8 cellular contexts compared by ENCODE assay signal in genomic region chr2:84925724-84926376, GRCh38. TPM values are rescaled to one million over a fixed set of nuclear protein-coding genes. Genes with fewer than 3 reads are reported as not detected.
A peak's percentile ranks its signal among the peaks of the same experiment; 100 is the strongest.
DNase-seq lines count a peak whose midpoint lies in the region; ATAC-seq and TF ChIP-seq lines count a peak whose summit lies in the region.

No MANE protein-coding gene starts in this region.

- no peaks in the 10 kb centered on the region for H3K9me3 ChIP-seq in CD4-positive, alpha-beta T cell (ENCODE audit: control insufficient read depth, low read length)
- H3K9me3 ChIP-seq in duodenal mucosa (ENCODE audit: control insufficient read depth in 1 of 2, low read length in 2 of 2) (no peaks in the 10 kb centered on the region), lung (ENCODE audit: control insufficient read depth in 2 of 2, insufficient read depth in 1 of 2, low read length in 1 of 2) (no peaks in the 10 kb centered on the region)

- CTCF ChIA-PET in CD4-positive, alpha-beta T cell (lab: Charles Lee), result interaction anchor here (0.7 to 7.0 kb wide), 66 partner anchors 9 to 468 kb away, joined by 3 to 117 read pairs (median 6); partner anchors contain the start of genes DNAH6, KCMF1, TMSB10 and TRABD2A

- ATAC-seq in CD4-positive, alpha-beta T cell (ENCODE audit: poor library complexity), result peak; percentile 80
- peak; percentile 64 for ATAC-seq in GM19438 (IDR thresholded peaks at IDR 0.05; ENCODE audit: low read depth, unreplicated experiment)
- peak; percentile 76 for ATAC-seq in HG03565 (IDR thresholded peaks at IDR 0.05; ENCODE audit: unreplicated experiment)
- peak; percentile 91 for ATAC-seq in lung (ENCODE audit: insufficient read depth, low FRiP score)

- peak overlapping the region; percentile 85 for H3K27ac Mint-ChIP-seq in CD4-positive, alpha-beta T cell

- peaks cover 38% of the 10 kb centered on the region for H3K4me1 Mint-ChIP-seq in CD4-positive, alpha-beta T cell (ENCODE audit: low read depth)

- no peaks in the 10 kb centered on the region for H3K27me3 ChIP-seq in CD4-positive, alpha-beta T cell (ENCODE audit: control insufficient read depth, insufficient read depth, low read length)
- no peaks in the 10 kb centered on the region for H3K27me3 ChIP-seq in duodenal mucosa (ENCODE audit: control insufficient read depth in 1 of 2, insufficient read depth in 2 of 2, low read length in 2 of 2)
- no peaks in the 10 kb centered on the region for H3K27me3 ChIP-seq in lung (ENCODE audit: control insufficient read depth, insufficient read depth)

- intact Hi-C loops in CD4-positive, alpha-beta T cell (cut with DNase I, micrococcal nuclease), result loop anchor here (1.0 to 5.0 kb wide), 10 partner anchors 21 to 431 kb away; partner anchors contain the start of genes TMSB10 (in 2 of the 2) and KCMF1 (in 1 of the 2)

- H3K27me3 Mint-ChIP-seq in CD4-positive, alpha-beta T cell, result no peaks in the 10 kb centered on the region

- TF ChIP-seq CTCF in CD4-positive, alpha-beta T cell (IDR thresholded peaks at IDR 0.05), result peak; percentile 99
- peak; percentile 98 for TF ChIP-seq CTCF in lung (IDR thresholded peaks at IDR 0.05; ENCODE audit: control extremely low read depth, extremely low read depth)

- POLR2A ChIA-PET in CD4-positive, alpha-beta T cell (lab: Charles Lee), result interaction anchor here (0.5 to 3.2 kb wide), 34 partner anchors 13 to 466 kb away, joined by 3 to 147 read pairs (median 5); partner anchors contain the start of genes KCMF1, SUCLG1, TMSB10 and TRABD2A

- 3 to 6% methylated on average over 34 of the region's 34 CpGs for WGBS in lung, 2 donors

- H3K4me1 ChIP-seq in duodenal mucosa (ENCODE audit: control insufficient read depth in 1 of 2, insufficient read depth in 2 of 2, low read length in 2 of 2) (peaks cover 15 to 33% of the 10 kb centered on the region in 2 donors), lung (ENCODE audit: control insufficient read depth in 2 of 2, insufficient read depth in 2 of 2, low read length in 2 of 2) (peaks cover 0 to 3% of the 10 kb centered on the region in 2 donors)

- peak; percentile 95 to 100 (median 99) for DNase-seq in CD4-positive, alpha-beta T cell
- DNase-seq in NCI-H748 treated with DMSO at 0.1 percent for 48 hours (lab: John Stamatoyannopoulos, UW), result peak; percentile 72
- DNase-seq in activated CD4-positive, alpha-beta T cell treated with anti-CD3 and anti-CD28 coated beads, Interleukin-2, amount 50 U/mL, for 24 hours (ENCODE audit: low read depth in 1 of 2, low spot score in 1 of 2), result peak; percentile 99
- DNase-seq in lung (ENCODE audit: low spot score), result peak; percentile 97
- peak; percentile 99 for DNase-seq in stimulated activated CD8-positive, alpha-beta memory T cell treated with anti-CD3 and anti-CD28 coated beads, Interleukin-12 subunit alpha, Interleukin-12 subunit beta, amount 100 ng/mL, for 1 hour (ENCODE audit: low read depth)

- H3K4me3 ChIP-seq in duodenal mucosa (ENCODE audit: low read depth in 1 of 2, low read length in 2 of 2) (peak overlapping the region; percentile 63 to 79), lung (no peak overlapping the region)

- H3K27ac ChIP-seq in CD4-positive, alpha-beta T cell (ENCODE audit: low read depth, low read length), result peak overlapping the region; percentile 69
- H3K27ac ChIP-seq in duodenal mucosa (ENCODE audit: low read depth, low read length) (no peak overlapping the region), lung (ENCODE audit: low read depth in 1 of 2, low read length in 1 of 2) (peak overlapping the region in 1 of 2 donors; percentile 1)

- peak overlapping the region in 1 of 2 donors; percentile 61 for H3K9ac ChIP-seq in duodenal mucosa (ENCODE audit: low read depth in 1 of 2, low read length in 2 of 2)

- H3K9me3 Mint-ChIP-seq in CD4-positive, alpha-beta T cell, result no peaks in the 10 kb centered on the region

- H3K36me3 ChIP-seq in duodenal mucosa (ENCODE audit: control insufficient read depth in 1 of 2, insufficient read depth in 2 of 2, low read length in 2 of 2) (no peaks in the 10 kb centered on the region), lung (ENCODE audit: control insufficient read depth in 2 of 2, insufficient read depth in 2 of 2, low read length in 2 of 2) (no peaks in the 10 kb centered on the region)

- H3K4me3 Mint-ChIP-seq in CD4-positive, alpha-beta T cell, result peak overlapping the region; percentile 91

- H3K36me3 Mint-ChIP-seq in CD4-positive, alpha-beta T cell (ENCODE audit: low read depth), result no peaks in the 10 kb centered on the region

RNA-seq across cellular contexts. Expression of gene TMSB10, which starts 20.4 kb away (rescaled TPM):
- total RNA-seq in CD4-positive, alpha-beta T cell, result 1,000 to 10,000 TPM; 1,969 to 2,001 TPM
- total RNA-seq in lung, result 1,000 to 10,000 TPM; 1,849 to 3,001 TPM
- 1,000 to 10,000 TPM; 1,996 to 6,202 TPM for polyA plus RNA-seq in lung

RNA-seq across cellular contexts. Expression of gene TRABD2A, which starts 45.0 kb away (rescaled TPM):
- total RNA-seq in CD4-positive, alpha-beta T cell, result 100 to 1,000 TPM; 166 to 170 TPM
- 1 to 10 TPM; 1.9 to 3.1 TPM for total RNA-seq in lung
- polyA plus RNA-seq in lung, result 1 to 10 TPM; 2.1 to 2.6 TPM

RNA-seq across cellular contexts. Expression of gene KCMF1, which starts 45.1 kb away (rescaled TPM):
- total RNA-seq in CD4-positive, alpha-beta T cell, result 10 to 100 TPM; 72.4 to 78.0 TPM
- 10 to 100 TPM; 50.5 to 71.0 TPM for total RNA-seq in lung
- 10 to 100 TPM; 15.8 to 44.4 TPM for polyA plus RNA-seq in lung

Comparison
In these comparisons a context has a peak if more than half of its experiments do, and no peak if none do; other contexts are left out.
1. RNA of gene TRABD2A, which starts 45.0 kb away (total RNA-seq): 166 to 170 TPM in CD4-positive, alpha-beta T cell; 1.9 to 3.1 TPM in lung; every median in the first group is over 10 times any median in the second.
2. Peak in every context shown above with its lines, with median percentiles within 50 percentile points of each other: ATAC-seq and DNase-seq.